ENCODE assay signal across 25 cellular contexts in the genomic region with DNA sequence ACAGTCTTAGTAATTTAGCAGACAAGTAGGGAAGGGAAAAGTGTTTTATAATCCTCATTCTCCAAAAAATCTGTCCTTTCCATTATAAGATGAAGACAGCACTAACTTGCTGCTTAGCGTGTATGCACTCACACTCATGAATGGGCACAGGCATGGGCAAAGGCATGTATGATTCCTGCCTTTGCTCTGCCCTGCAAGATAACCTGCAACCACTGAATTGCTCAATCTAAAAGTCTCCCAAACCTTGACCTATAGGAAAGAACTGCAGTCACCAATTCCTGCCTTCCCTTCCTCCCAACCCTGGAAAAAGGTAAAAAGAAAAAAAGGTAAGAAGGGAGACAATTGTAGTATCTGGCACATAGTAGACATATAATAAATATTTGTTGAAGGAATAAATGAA. TPM values are rescaled to one million over a fixed set of nuclear protein-coding genes. Genes with fewer than 3 reads are reported as not detected.
DNase-seq lines count a peak whose midpoint lies in the region; ATAC-seq, FAIRE-seq and TF ChIP-seq lines count a peak whose summit lies in the region.
"Had no signal": no experiment of that assay in that cellular context is flagged by ENCODE, and none has a peak within 500 bp of the region (broad histone marks: within the 10 kb centered on the region; RNA-seq: fewer than 3 reads in every experiment).

No MANE protein-coding gene starts in this region.

- H3K23ac ChIP-seq in IMR-90 (ENCODE audit: low read depth, low read length) = no peak overlapping the region

- no peak for TF ChIP-seq POLR2A in IMR-90 (IDR thresholded peaks at IDR 0.05; ENCODE audit: low read depth, low read length)

- H2AK9ac ChIP-seq in IMR-90 (replicated peaks; ENCODE audit: low read depth, low read length, poor library complexity) = no peak overlapping the region

- no peak overlapping the region for H3K27ac Mint-ChIP-seq in type B pancreatic cell
- H3K27ac Mint-ChIP-seq: CD8-positive, alpha-beta T cell had no signal

- peaks cover 14% of the 10 kb centered on the region for H3K4me1 Mint-ChIP-seq in type B pancreatic cell (ENCODE audit: unreplicated experiment)

- H3K27me3 Mint-ChIP-seq in type B pancreatic cell = no peaks in the 10 kb centered on the region

- no peak overlapping the region for H3K4me3 Mint-ChIP-seq in type B pancreatic cell
- H3K4me3 Mint-ChIP-seq: CD8-positive, alpha-beta T cell; H9 had no signal

- H3K4me2 ChIP-seq in IMR-90 (ENCODE audit: low read depth, low read length) (no peak overlapping the region), keratinocyte (ENCODE audit: control insufficient read depth, extremely low read depth, insufficient read depth, low read depth, low read length) (no peak overlapping the region)

- peaks cover 95% of the 10 kb centered on the region for H3K79me2 ChIP-seq in keratinocyte (ENCODE audit: control insufficient read depth, insufficient read depth, low read length)

- H2AFZ ChIP-seq in IMR-90 (replicated peaks; ENCODE audit: low read length, poor library complexity) (no peak overlapping the region), keratinocyte (ENCODE audit: control insufficient read depth, low read length) (no peak overlapping the region)

- H3K36me3 ChIP-seq in IMR-90 (ENCODE audit: control insufficient read depth, insufficient read depth, low read length) = peaks cover 32% of the 10 kb centered on the region
- H3K36me3 ChIP-seq in bronchial epithelial cell (ENCODE audit: control insufficient read depth, insufficient read depth, low read length) = peaks cover 21% of the 10 kb centered on the region
- peaks cover 14 to 39% of the 10 kb centered on the region in 2 experiments for H3K36me3 ChIP-seq in keratinocyte (ENCODE audit: control insufficient read depth in 2 of 2, extremely low read depth in 1 of 2, insufficient read depth in 2 of 2, low read length in 2 of 2)
- no peaks in the 10 kb centered on the region for H3K36me3 ChIP-seq in neutrophil
- H3K36me3 ChIP-seq: Peyer's patch had no signal

- H3K9me3 Mint-ChIP-seq in type B pancreatic cell = no peaks in the 10 kb centered on the region
- H3K9me3 Mint-ChIP-seq: CD8-positive, alpha-beta T cell; H9 had no signal

- no peak overlapping the region for H2BK120ac ChIP-seq in IMR-90 (ENCODE audit: low read depth, low read length)

- no TSS peak for BruUV-seq in IMR-90 (replicated peaks; lab: Mats Ljungman, UMichigan)

- no peaks in the 10 kb centered on the region for H3K9me3 ChIP-seq in IMR-90 (ENCODE audit: control insufficient read depth, insufficient read depth, low read length)
- H3K9me3 ChIP-seq in keratinocyte (ENCODE audit: control insufficient read depth, low read depth, low read length) = no peaks in the 10 kb centered on the region
- H3K9me3 ChIP-seq in neutrophil = no peaks in the 10 kb centered on the region
- H3K9me3 ChIP-seq: Caco-2, Peyer's patch had no signal

- TF ChIP-seq CTCF in IMR-90 (conservative IDR thresholded peaks at IDR 0.05; ENCODE audit: low read depth, low read length) (no peak), bronchial epithelial cell (IDR thresholded peaks at IDR 0.05; ENCODE audit: insufficient read depth, low read length, severe bottlenecking) (no peak), keratinocyte (optimal IDR thresholded peaks at IDR 0.05 in 1 of 3, IDR thresholded peaks at IDR 0.05 in 1 of 3, conservative IDR thresholded peaks at IDR 0.05 in 1 of 3; ENCODE audit: extremely low read depth in 1 of 3, insufficient read depth in 2 of 3, low read length in 3 of 3) (no peak), neutrophil (IDR thresholded peaks at IDR 0.05) (no peak), type B pancreatic cell (conservative IDR thresholded peaks at IDR 0.05) (no peak)

- H4K8ac ChIP-seq in IMR-90 (ENCODE audit: low read depth in 2 of 2, low read length in 2 of 2) = no peak overlapping the region

- dilution Hi-C loops in IMR-90 (cut with HindIII; ENCODE audit: low sequenced_read_pairs, unreplicated experiment) = no loop called here
- dilution Hi-C loops in keratinocyte (cut with MboI; ENCODE audit: extremely low pct_ligation_motif_present, low sequenced_read_pairs) = no loop called here

- no peak overlapping the region for H3K9ac ChIP-seq in IMR-90 (ENCODE audit: low read depth, low read length)
- H3K9ac ChIP-seq in keratinocyte (ENCODE audit: control insufficient read depth, extremely low read depth, insufficient read depth, low read length) = no peak overlapping the region

- peaks cover 24% of the 10 kb centered on the region for H3K4me1 ChIP-seq in IMR-90 (ENCODE audit: control insufficient read depth, insufficient read depth, low read length)
- H3K4me1 ChIP-seq in keratinocyte (ENCODE audit: control insufficient read depth, extremely low read depth, insufficient read depth, low read length) = peaks cover 45% of the 10 kb centered on the region
- H3K4me1 ChIP-seq in neutrophil (ENCODE audit: control insufficient read depth in 1 of 2, insufficient read depth in 1 of 2, low read depth in 1 of 2, low read length in 1 of 2) = peaks cover 96 to 100% of the 10 kb centered on the region in 2 experiments
- H3K4me1 ChIP-seq: Peyer's patch had no signal

- H3K9me1 ChIP-seq in IMR-90 (ENCODE audit: insufficient read depth, low read length) (peaks cover 22% of the 10 kb centered on the region), keratinocyte (ENCODE audit: control insufficient read depth, extremely low read depth, insufficient read depth, low read length) (peaks cover 13% of the 10 kb centered on the region)

- CTCF ChIA-PET in IMR-90 (lab: Yijun Ruan, JAX) = no interaction called here

- intact Hi-C loops in IMR-90 (cut with micrococcal nuclease) = no loop called here

- no peak overlapping the region for H3K56ac ChIP-seq in IMR-90 (ENCODE audit: extremely low read depth, insufficient read depth, low read length)

- H3K27ac ChIP-seq in IMR-90 (ENCODE audit: insufficient read depth, low read length) (0 out of 2 replicates have a peak overlapping the region, but pooled peaks have one; percentile 29), keratinocyte (ENCODE audit: control insufficient read depth, insufficient read depth, low read length) (peak overlapping the region; percentile 42), neutrophil (peak overlapping the region; percentile 15)
- H3K27ac ChIP-seq: C4-2B, Peyer's patch, SK-N-MC had no signal

- H4K20me1 ChIP-seq in IMR-90 (ENCODE audit: insufficient read depth, low read length) = peaks cover 90% of the 10 kb centered on the region
- peaks cover 32% of the 10 kb centered on the region for H4K20me1 ChIP-seq in keratinocyte (ENCODE audit: control insufficient read depth, extremely low read depth, insufficient read depth, low read length)

- no peak for TF ChIP-seq RAD21 in IMR-90 (IDR thresholded peaks at IDR 0.05; ENCODE audit: low read length)

- H3K14ac ChIP-seq in IMR-90 (replicated peaks; ENCODE audit: low read depth, low read length) = no peak overlapping the region

- no peak overlapping the region for H3K18ac ChIP-seq in IMR-90 (ENCODE audit: low read depth, low read length)

- peaks cover 8 to 80% of the 10 kb centered on the region in 2 experiments for H3K79me1 ChIP-seq in IMR-90 (ENCODE audit: low read depth in 1 of 2, low read length in 2 of 2)

- H4K5ac ChIP-seq in IMR-90 (ENCODE audit: low read depth, low read length) = no peak overlapping the region

- no peak overlapping the region for H2BK15ac ChIP-seq in IMR-90 (ENCODE audit: low read depth, low read length)

- no peak; the same call in 1 of the 2 replicates for ATAC-seq in IMR-90 (ENCODE audit: low read depth)
- no peak for ATAC-seq in HG02678 (IDR thresholded peaks at IDR 0.05; ENCODE audit: unreplicated experiment)
- ATAC-seq: CD8-positive, alpha-beta T cell; K562 had no signal

- no peak for FAIRE-seq in bronchial epithelial cell (lab: Jason Lieb, UNC)
- no peak for FAIRE-seq in keratinocyte (lab: Jason Lieb, UNC)
- FAIRE-seq: G401.6, K562 had no signal

- no peak overlapping the region for H3K4me3 ChIP-seq in IMR-90 (ENCODE audit: insufficient read depth, low read depth, low read length)
- H3K4me3 ChIP-seq in bronchial epithelial cell (ENCODE audit: low read depth, low read length) = no peak overlapping the region
- H3K4me3 ChIP-seq in keratinocyte (ENCODE audit: control insufficient read depth in 2 of 3, extremely low read depth in 1 of 3, insufficient read depth in 2 of 3, low read depth in 1 of 3, low read length in 3 of 3) = no peak overlapping the region
- no peak overlapping the region for H3K4me3 ChIP-seq in neutrophil (ENCODE audit: low read depth in 1 of 2, low read length in 1 of 2)
- H3K4me3 ChIP-seq: K562, Peyer's patch, SK-N-MC had no signal

- H3K27me3 ChIP-seq in IMR-90 (ENCODE audit: control insufficient read depth, insufficient read depth, low read length) = no peaks in the 10 kb centered on the region
- H3K27me3 ChIP-seq in bronchial epithelial cell (ENCODE audit: control insufficient read depth, insufficient read depth, low read length) = no peaks in the 10 kb centered on the region
- H3K27me3 ChIP-seq in keratinocyte (ENCODE audit: control insufficient read depth, extremely low read depth, insufficient read depth, low read length) = no peaks in the 10 kb centered on the region
- H3K27me3 ChIP-seq in neutrophil = no peaks in the 10 kb centered on the region
- H3K27me3 ChIP-seq: Peyer's patch had no signal

- H3K36me3 Mint-ChIP-seq in type B pancreatic cell = peaks cover 5% of the 10 kb centered on the region

- DNase-seq in IMR-90 = no peak
- DNase-seq in bronchial epithelial cell (ENCODE audit: low read depth) = peak; percentile 64
- no peak for DNase-seq in keratinocyte (ENCODE audit: low read depth, low spot score)
- no peak for DNase-seq in foreskin melanocyte
- no peak for DNase-seq in stimulated activated CD4-positive, alpha-beta T cell treated with anti-CD3 and anti-CD28 coated beads, Interleukin-4, amount 100 ng/mL, for 4 hours
- no peak for DNase-seq in type B pancreatic cell (ENCODE audit: extremely low spot score, unreplicated experiment)
- DNase-seq: Caco-2; CD8-positive, alpha-beta T cell; H9; Kasumi-1; NCI-H1105 treated with DMSO at 0.1 percent for 48 hours; NCI-H146; NCI-H2029 treated with DMSO at 0.1 percent for 48 hours; NCI-H2227 treated with DMSO at 0.1 percent for 48 hours; NCI-H510A; NCI-H69; OCI-M1; Peyer's patch; SIG-M5 had no signal

- WGBS in IMR-90 (ENCODE audit: extremely low coverage in 2 of 2, insufficient read length in 1 of 2), 2 experiments = no CpG with 5 or more reads among the region's 1 CpG

- H2AK5ac ChIP-seq in IMR-90 (ENCODE audit: low read depth, low read length) = no peak overlapping the region

- no peak overlapping the region for H3K4ac ChIP-seq in IMR-90 (ENCODE audit: low read depth, low read length)

- no peak overlapping the region for H2BK20ac ChIP-seq in IMR-90 (ENCODE audit: low read depth, low read length)

- no peak overlapping the region for H4K91ac ChIP-seq in IMR-90 (ENCODE audit: insufficient read depth, low read depth, low read length)

- POLR2A ChIA-PET in IMR-90 (lab: Charles Lee; ENCODE audit: unreplicated experiment) = no interaction called here

- in situ Hi-C loops in IMR-90 (cut with MboI; ENCODE audit: low sequenced_read_pairs) = no loop called here

- no peak overlapping the region for H2BK5ac ChIP-seq in IMR-90 (ENCODE audit: low read depth, low read length, poor library complexity, severe bottlenecking)

RNA-seq across cellular contexts. Expression of gene ELL2, which starts 40.8 kb away (rescaled TPM):
- 92.5 and 137 TPM in 2 replicates for total RNA-seq in IMR-90 (2012; rRNA removed)
- polyA plus RNA-seq in IMR-90 (2012; rRNA removed) = 52.4 and 61.4 TPM in 2 replicates
- 16.4 and 21.9 TPM in 2 replicates for polyA plus RNA-seq in IMR-90 (2012; cell fraction: cytosol; rRNA removed)
- 23.4 and 161 TPM in 2 replicates for polyA plus RNA-seq in IMR-90 (2012; cell fraction: nucleus; rRNA removed; ENCODE audit: low replicate concordance)
- 76.3 and 146 TPM in 2 replicates for total RNA-seq in bronchial epithelial cell
- polyA plus RNA-seq in keratinocyte = 74.8 to 100 TPM (median 81.1 TPM) in 3 replicates
- polyA plus RNA-seq in keratinocyte (2011; ENCODE audit: low read depth) = 137 TPM
- polyA plus RNA-seq in keratinocyte (2011; cell fraction: cytosol; rRNA removed) = 48.0 and 87.5 TPM in 2 replicates
- polyA plus RNA-seq in keratinocyte (2011; cell fraction: nucleus; rRNA removed) = 81.5 and 105 TPM in 2 replicates
- 65.7 and 69.5 TPM in 2 replicates for polyA plus RNA-seq in keratinocyte (2012; ENCODE audit: low replicate concordance)
- 31.2 to 194 TPM (median 108 TPM) in 3 replicates for polyA minus RNA-seq in keratinocyte
- 103 TPM for polyA minus RNA-seq in keratinocyte (2011; cell fraction: cytosol; rRNA and poly(A)+ RNA removed)
- 182 and 311 TPM in 2 replicates for polyA minus RNA-seq in keratinocyte (2011; cell fraction: nucleus; rRNA and poly(A)+ RNA removed)
- total RNA-seq in type B pancreatic cell (ENCODE audit: low replicate concordance) = 33.9 and 55.3 TPM in 2 replicates
